In the genomic region with DNA sequence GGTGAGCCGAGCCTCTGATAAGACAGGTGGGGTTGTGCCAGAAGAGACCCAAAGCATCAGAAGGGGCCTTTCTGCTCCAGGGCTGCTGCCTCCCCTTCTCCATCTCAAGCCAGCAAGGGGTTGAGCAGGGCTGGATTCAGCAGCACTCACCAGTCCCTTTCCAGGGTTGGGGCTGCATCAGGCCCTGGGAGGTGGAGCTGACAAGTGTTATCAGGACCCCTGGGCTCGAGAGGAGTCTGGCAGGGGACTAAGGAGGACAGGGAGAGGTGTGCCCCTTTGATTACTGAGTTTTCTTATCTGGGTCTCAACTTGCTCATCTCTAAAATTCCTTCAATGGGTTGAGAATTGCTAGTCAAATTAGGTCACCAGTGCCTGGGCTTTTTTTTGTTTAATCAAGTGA, we compare ENCODE assay signal across 1 cellular context.
TF ChIP-seq lines count a peak whose summit lies in the region.

No MANE protein-coding gene starts in this region.

TF ChIP-seq in IMR-90, 13 proteins besides CTCF, POLR2A, EP300 and RAD21 (continued from another document):
- TF ChIP-seq, protein P1, sequence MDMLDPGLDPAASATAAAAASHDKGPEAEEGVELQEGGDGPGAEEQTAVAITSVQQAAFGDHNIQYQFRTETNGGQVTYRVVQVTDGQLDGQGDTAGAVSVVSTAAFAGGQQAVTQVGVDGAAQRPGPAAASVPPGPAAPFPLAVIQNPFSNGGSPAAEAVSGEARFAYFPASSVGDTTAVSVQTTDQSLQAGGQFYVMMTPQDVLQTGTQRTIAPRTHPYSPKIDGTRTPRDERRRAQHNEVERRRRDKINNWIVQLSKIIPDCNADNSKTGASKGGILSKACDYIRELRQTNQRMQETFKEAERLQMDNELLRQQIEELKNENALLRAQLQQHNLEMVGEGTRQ (IDR thresholded peaks at IDR 0.05; ENCODE audit: low read depth, low read length) = no peak
- TF ChIP-seq ELK1 (IDR thresholded peaks at IDR 0.05; ENCODE audit: borderline replicate concordance, low read depth, low read length) (no peak), MAFK (IDR thresholded peaks at IDR 0.05; ENCODE audit: low read depth, low read length) (no peak)
